ENCODE assay signal across 13 cellular contexts in the genomic region with DNA sequence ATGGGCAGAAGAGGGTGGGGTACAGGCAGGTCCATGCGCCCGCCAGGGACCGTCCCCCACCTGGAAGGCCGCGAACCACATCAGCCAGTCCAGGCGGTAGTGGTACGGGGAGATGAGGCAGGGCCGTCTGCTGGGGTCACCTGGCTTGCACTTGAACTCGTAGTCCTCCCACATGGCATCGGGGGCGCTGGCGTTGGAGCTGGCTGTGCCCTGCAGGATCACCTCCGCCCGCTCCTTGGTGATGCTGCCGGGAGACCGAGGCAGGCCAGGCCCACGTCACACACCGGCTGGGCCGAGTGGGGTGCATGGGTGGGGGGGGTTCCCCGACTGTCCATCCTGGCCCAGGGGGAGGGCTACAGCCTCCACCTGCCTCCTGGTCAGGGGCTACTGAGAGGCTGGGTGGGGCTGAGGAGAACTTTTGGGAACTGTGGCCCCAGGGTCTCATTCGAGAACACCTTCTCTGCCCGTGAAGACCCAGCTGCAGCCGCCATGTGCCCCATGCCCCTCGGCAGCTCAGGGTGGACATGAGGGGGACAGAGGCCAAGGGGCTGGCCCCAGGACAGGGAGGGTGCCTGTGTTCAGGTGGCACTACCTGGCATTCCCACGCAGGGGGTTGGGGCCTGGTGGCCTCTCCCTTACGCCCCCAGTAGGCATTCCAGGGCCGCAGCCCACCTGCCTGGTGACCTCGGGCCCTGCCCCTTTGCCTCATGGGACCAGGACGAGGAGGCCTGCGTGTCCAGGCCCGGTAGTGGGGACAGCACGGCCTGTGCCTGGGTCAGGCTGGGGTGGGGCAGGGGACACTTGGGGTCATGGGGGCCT.
A peak's percentile ranks its signal among the peaks of the same experiment; 100 is the strongest.
DNase-seq lines count a peak whose midpoint lies in the region; ATAC-seq and TF ChIP-seq lines count a peak whose summit lies in the region.
"Had no signal": no experiment of that assay in that cellular context is flagged by ENCODE, and none has a peak within 500 bp of the region (broad histone marks: within the 10 kb centered on the region; RNA-seq: fewer than 3 reads in every experiment).

No MANE protein-coding gene starts in this region.

- peaks cover 0 to 31% (median 22%) of the 10 kb centered on the region in 11 experiments; a peak in 17 of 22 replicates for H3K36me3 ChIP-seq in BLaER1 treated with 17β-estradiol and CSF1 and Interleukin-3, amounts not matched to agents 10 nM and 100 nM
- H3K36me3 ChIP-seq in osteoblast (ENCODE audit: insufficient read depth, low read length): no peaks in the 10 kb centered on the region

- peak overlapping the region; percentile 69 to 100 (median 91) for H3K4me2 ChIP-seq in BLaER1 treated with 17β-estradiol and CSF1 and Interleukin-3, amounts not matched to agents 10 nM and 100 nM
- H3K4me2 ChIP-seq in osteoblast (ENCODE audit: insufficient read depth, low read length): no peak overlapping the region

- H3K9me3 ChIP-seq in BLaER1 treated with 17β-estradiol and CSF1 and Interleukin-3, amounts not matched to agents 10 nM and 100 nM (replicated peaks in 1 of 11): peaks cover 0 to 34% (median 28%) of the 10 kb centered on the region in 11 experiments; a peak in 18 of 22 replicates
- H3K9me3 ChIP-seq in right cardiac atrium (ENCODE audit: control insufficient read depth, low read length) (no peaks in the 10 kb centered on the region), osteoblast (ENCODE audit: low read depth, low read length) (no peaks in the 10 kb centered on the region)

- DNase-seq in Right ventricle myocardium superior: peak; percentile 28
- no peak for DNase-seq in cardiac septum (ENCODE audit: low spot score)
- DNase-seq in right cardiac atrium: peak in 2 of 3 donors; percentile 46 to 55
- DNase-seq in osteoblast (ENCODE audit: insufficient read length, low spot score, missing footprints): peak; percentile 61
- DNase-seq in UCSD-AML1 (lab: John Stamatoyannopoulos, UW; ENCODE audit: unreplicated experiment): no peak
- DNase-seq in superior temporal gyrus (ENCODE audit: extremely low spot score): no peak
- DNase-seq: CD8-positive, alpha-beta T cell; COR-L47; GF-D8; GOT3; H9 had no signal

- 96% methylated on average over 32 of the region's 32 CpGs for WGBS in right cardiac atrium

- no peak overlapping the region for H2AFZ ChIP-seq in osteoblast (ENCODE audit: low read length)

- TF ChIP-seq CTCF in osteoblast (IDR thresholded peaks at IDR 0.05; ENCODE audit: extremely low read depth, low read depth, low read length): no peak

- intact Hi-C loops in Right ventricle myocardium superior (cut with DNase I): no loop called here
- intact Hi-C loops in cardiac septum (cut with DNase I): no loop called here
- intact Hi-C loops in right cardiac atrium (cut with DNase I): no loop called here

- no peaks in the 10 kb centered on the region for H3K79me2 ChIP-seq in osteoblast (ENCODE audit: insufficient read depth, low read length)

- peaks cover 0 to 35% (median 6%) of the 10 kb centered on the region in 11 experiments; a peak in 12 of 22 replicates for H4K20me1 ChIP-seq in BLaER1 treated with 17β-estradiol and CSF1 and Interleukin-3, amounts not matched to agents 10 nM and 100 nM
- H4K20me1 ChIP-seq in osteoblast (ENCODE audit: insufficient read depth, low read length): no peaks in the 10 kb centered on the region

- H3K4me3 ChIP-seq in BLaER1 treated with 17β-estradiol and CSF1 and Interleukin-3, amounts not matched to agents 10 nM and 100 nM: peak overlapping the region in 4 of 10 experiments; percentile 49 to 58 (median 52); a peak in 8 of 20 replicates
- H3K4me3 ChIP-seq in right cardiac atrium (ENCODE audit: low read length): no peak overlapping the region
- no peak overlapping the region for H3K4me3 ChIP-seq in osteoblast (ENCODE audit: insufficient read depth, low read length)

- peaks cover 0 to 36% (median 0%) of the 10 kb centered on the region in 11 experiments; a peak in 10 of 22 replicates for H3K27me3 ChIP-seq in BLaER1 treated with 17β-estradiol and CSF1 and Interleukin-3, amounts not matched to agents 10 nM and 100 nM
- H3K27me3 ChIP-seq in right cardiac atrium (ENCODE audit: control insufficient read depth, insufficient read depth) (no peaks in the 10 kb centered on the region), osteoblast (ENCODE audit: insufficient read depth, low read length) (no peaks in the 10 kb centered on the region)

- ATAC-seq in Right ventricle myocardium superior (ENCODE audit: poor library complexity) (no peak), right cardiac atrium (no peak), HG03175 (IDR thresholded peaks at IDR 0.05; ENCODE audit: unreplicated experiment) (no peak)
- ATAC-seq: CD8-positive, alpha-beta T cell had no signal

- peak overlapping the region in 7 of 11 experiments; percentile 51 to 80 (median 74); a peak in 13 of 22 replicates for H3K9ac ChIP-seq in BLaER1 treated with 17β-estradiol and CSF1 and Interleukin-3, amounts not matched to agents 10 nM and 100 nM

- H3K27ac ChIP-seq in BLaER1 treated with 17β-estradiol and CSF1 and Interleukin-3, amounts not matched to agents 10 nM and 100 nM: peak overlapping the region in 7 of 11 experiments; percentile 64 to 88 (median 83); a peak in 15 of 22 replicates
- H3K27ac ChIP-seq in right cardiac atrium (ENCODE audit: low read length): no peak overlapping the region
- H3K27ac ChIP-seq in osteoblast (ENCODE audit: low read depth, low read length): no peak overlapping the region

- H3K4me1 ChIP-seq in BLaER1 treated with 17β-estradiol and CSF1 and Interleukin-3, amounts not matched to agents 10 nM and 100 nM: peaks cover 45 to 69% (median 63%) of the 10 kb centered on the region in 10 experiments
- H3K4me1 ChIP-seq in right cardiac atrium (ENCODE audit: control insufficient read depth, insufficient read depth, low read length) (no peaks in the 10 kb centered on the region), osteoblast (ENCODE audit: insufficient read depth, low read length) (no peaks in the 10 kb centered on the region)

Comparison
In these comparisons a context has a peak if more than half of its experiments do, and no peak if none do; other contexts are left out.
1. DNase-seq: peak in Right ventricle myocardium superior (single experiment), right cardiac atrium (2 of 3) and osteoblast (single experiment); none in cardiac septum (single experiment), UCSD-AML1 (single experiment) and superior temporal gyrus (single experiment).
2. H3K27ac ChIP-seq: peak in BLaER1 treated with 17β-estradiol and CSF1 and Interleukin-3, amounts not matched to agents 10 nM and 100 nM (7 of 11); none in right cardiac atrium (single experiment) and osteoblast (single experiment).